1 cellular context compared by ENCODE assay signal in genomic region chr12:32107376-32108267, GRCh38.
A peak's percentile ranks its signal among the peaks of the same experiment; 100 is the strongest.
TF ChIP-seq lines count a peak whose summit lies in the region.

No MANE protein-coding gene starts in this region.

TF ChIP-seq in IMR-90, 13 proteins besides CTCF, POLR2A, EP300 and RAD21:
- TF ChIP-seq USF2 (IDR thresholded peaks at IDR 0.05; ENCODE audit: low read depth, low read length) (no peak), BHLHE40 (IDR thresholded peaks at IDR 0.05; ENCODE audit: low read depth, low read length) (no peak), SMC3 (IDR thresholded peaks at IDR 0.05; ENCODE audit: low read depth, low read length) (no peak), NFE2L2 (IDR thresholded peaks at IDR 0.05; ENCODE audit: low read depth, low read length) (peak; percentile 56; the same call in 1 of the 2 replicates), ELK1 (IDR thresholded peaks at IDR 0.05; ENCODE audit: borderline replicate concordance, low read depth, low read length) (no peak), CHD1 (IDR thresholded peaks at IDR 0.05; ENCODE audit: low read depth, low read length) (0 out of 2 replicates have a peak, but pooled peaks have one; percentile 18), MAZ (IDR thresholded peaks at IDR 0.05; ENCODE audit: borderline replicate concordance, low read depth, low read length) (0 out of 2 replicates have a peak, but pooled peaks have one; percentile 12), FOS (IDR thresholded peaks at IDR 0.05; ENCODE audit: low read depth, low read length) (peak; percentile 45), CEBPB (IDR thresholded peaks at IDR 0.05; ENCODE audit: low read depth, low read length) (peak; percentile 65), MAFK (IDR thresholded peaks at IDR 0.05; ENCODE audit: low read depth, low read length) (peak; percentile 14)
TF ChIP-seq in IMR-90: peak in this region for 6.
